Comparison of ENCODE assay signal across 19 cellular contexts in the genomic region with DNA sequence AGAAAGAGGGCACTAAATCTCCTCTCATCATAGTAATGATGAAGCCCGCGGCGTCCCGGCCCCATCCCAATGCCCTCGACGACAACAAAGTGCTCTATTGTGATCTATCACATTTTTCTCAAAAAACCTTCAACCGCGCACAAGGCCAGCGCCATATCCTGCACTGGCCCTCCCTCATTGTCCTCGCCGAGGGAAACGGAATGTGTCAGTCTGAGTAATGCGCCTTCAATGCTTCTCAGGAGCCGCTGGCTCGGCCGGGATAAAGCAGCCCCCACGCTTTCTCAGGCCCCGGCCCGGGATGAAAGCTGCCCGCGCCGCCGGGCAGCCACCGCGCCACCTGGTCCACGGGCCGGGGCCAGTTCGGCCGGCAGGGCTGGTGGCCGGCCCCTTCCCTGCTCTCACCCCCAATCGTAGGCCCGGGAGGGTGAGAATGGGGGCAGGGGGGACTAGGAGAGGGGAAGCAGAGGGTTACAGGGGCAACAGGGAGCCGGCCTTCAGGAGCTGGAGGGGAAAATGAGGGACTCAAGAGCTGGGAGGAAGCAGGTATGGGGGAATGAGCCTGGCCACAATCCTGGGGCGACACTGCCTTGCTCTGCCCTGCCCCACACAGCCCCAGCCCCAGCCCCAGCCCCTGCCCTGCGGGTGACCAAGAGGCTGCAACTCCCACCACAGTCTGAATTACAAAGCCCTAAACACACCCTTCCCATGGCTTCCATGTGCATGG. TPM values are rescaled to one million over a fixed set of nuclear protein-coding genes. Genes with fewer than 3 reads are reported as not detected.
DNase-seq lines count a peak whose midpoint lies in the region; ATAC-seq and TF ChIP-seq lines count a peak whose summit lies in the region.
"Had no signal": no experiment of that assay in that cellular context is flagged by ENCODE, and none has a peak within 500 bp of the region (broad histone marks: within the 10 kb centered on the region; RNA-seq: fewer than 3 reads in every experiment).

No MANE protein-coding gene starts in this region.

- H3K27me3 Mint-ChIP-seq in nephron (ENCODE audit: low read depth): peaks cover 35% of the 10 kb centered on the region
- H3K27me3 Mint-ChIP-seq: activated CD8-positive, alpha-beta T cell treated with anti-CD3 and anti-CD28 coated beads for 36 hours had no signal

- H3K4me1 ChIP-seq in body of pancreas: no peaks in the 10 kb centered on the region
- H3K4me1 ChIP-seq: A549, pancreas had no signal

- H3K4me1 Mint-ChIP-seq in nephron: peaks cover 10% of the 10 kb centered on the region

- H3K27me3 ChIP-seq in body of pancreas: no peaks in the 10 kb centered on the region
- H3K27me3 ChIP-seq: pancreas had no signal

- WGBS in body of pancreas, 2 donors: 25 to 27% methylated on average over 29 to 35 of the region's 35 CpGs

- H3K36me3 Mint-ChIP-seq in nephron (ENCODE audit: low read depth): no peaks in the 10 kb centered on the region
- H3K36me3 Mint-ChIP-seq: CD8-positive, alpha-beta T cell had no signal

- no peaks in the 10 kb centered on the region for H3K9me3 Mint-ChIP-seq in nephron
- H3K9me3 Mint-ChIP-seq: activated CD8-positive, alpha-beta T cell treated with anti-CD3 and anti-CD28 coated beads for 36 hours; CD8-positive, alpha-beta T cell had no signal

- H3K27ac ChIP-seq in body of pancreas: no peak overlapping the region
- H3K27ac ChIP-seq: pancreas had no signal

- no peak for TF ChIP-seq CTCF in nephron (IDR thresholded peaks at IDR 0.05; ENCODE audit: unreplicated experiment in 3 of 3)
- TF ChIP-seq CTCF in body of pancreas (IDR thresholded peaks at IDR 0.05): no peak

- no peaks in the 10 kb centered on the region for H3K36me3 ChIP-seq in body of pancreas (replicated peaks in 1 of 2; ENCODE audit: insufficient read depth in 1 of 2, low read depth in 2 of 2)
- H3K36me3 ChIP-seq: pancreas had no signal

- ATAC-seq in body of pancreas: no peak
- ATAC-seq: A549; activated CD8-positive, alpha-beta T cell treated with anti-CD3 and anti-CD28 coated beads for 36 hours; CD8-positive, alpha-beta T cell had no signal

- peak; percentile 25 for DNase-seq in AG08395 (ENCODE audit: low spot score)
- DNase-seq in amniotic epithelial cell (ENCODE audit: low read depth): peak; percentile 65
- DNase-seq in foreskin melanocyte: peak; percentile 92
- DNase-seq in COLO668 (lab: John Stamatoyannopoulos, UW; ENCODE audit: unreplicated experiment): no peak
- DNase-seq in SHP77 (lab: John Stamatoyannopoulos, UW): no peak
- DNase-seq in body of pancreas: no peak
- DNase-seq in NCI-H1694 treated with DMSO at 0.1 percent for 48 hours (lab: John Stamatoyannopoulos, UW): no peak
- DNase-seq: activated CD8-positive, alpha-beta T cell treated with anti-CD3 and anti-CD28 coated beads for 36 hours; amniotic stem cell; NCI-H146; NCI-H446 treated with DMSO at 0.1 percent for 48 hours; SK-N-SH; substantia nigra had no signal

- TF ChIP-seq POLR2A in body of pancreas (IDR thresholded peaks at IDR 0.05): no peak

- H3K9me3 ChIP-seq in body of pancreas: peaks cover 0 to 11% (median 0%) of the 10 kb centered on the region in 3 donors
- H3K9me3 ChIP-seq: pancreas, SK-N-SH had no signal

- H3K4me3 ChIP-seq in body of pancreas: no peak overlapping the region
- H3K4me3 ChIP-seq: A549, pancreas had no signal

- H3K27ac Mint-ChIP-seq in nephron: peak overlapping the region; percentile 39 to 77 (median 76)
- H3K27ac Mint-ChIP-seq: activated CD8-positive, alpha-beta T cell treated with anti-CD3 and anti-CD28 coated beads for 36 hours; activated T-helper 1 cell treated with anti-CD3 and anti-CD28 coated beads, Interleukin-12 subunit alpha, Interleukin-12 subunit beta, Interleukin-2, Interleukin-4 antibody, amounts not matched to agents 30 ng/mL and 10 ng/mL and 1 ng/mL, durations not matched to agents 14 hours and 24 hours and 36 hours; CD8-positive, alpha-beta T cell had no signal

- intact Hi-C loops in body of pancreas (cut with DNase I): no loop called here

- peak overlapping the region in 2 of 3 experiments; percentile 42 to 44 for H3K4me3 Mint-ChIP-seq in nephron
- H3K4me3 Mint-ChIP-seq: activated CD8-positive, alpha-beta T cell treated with anti-CD3 and anti-CD28 coated beads for 36 hours; activated T-helper 1 cell treated with anti-CD3 and anti-CD28 coated beads, Interleukin-12 subunit alpha, Interleukin-12 subunit beta, Interleukin-2, Interleukin-4 antibody, amounts not matched to agents 30 ng/mL and 10 ng/mL and 1 ng/mL, durations not matched to agents 14 hours and 24 hours and 36 hours; CD8-positive, alpha-beta T cell had no signal

RNA-seq across cellular contexts. Expression of gene LINC01488, which starts 10.0 kb away (rescaled TPM):
- total RNA-seq in body of pancreas: not detected
- total RNA-seq: activated CD8-positive, alpha-beta T cell treated with anti-CD3 and anti-CD28 coated beads for 36 hours; activated T-helper 1 cell treated with anti-CD3 and anti-CD28 coated beads, Interleukin-12 subunit alpha, Interleukin-12 subunit beta, Interleukin-2, Interleukin-4 antibody, amounts not matched to agents 30 ng/mL and 10 ng/mL and 1 ng/mL, durations not matched to agents 14 hours and 24 hours and 36 hours; CD8-positive, alpha-beta T cell; OCI-LY7; pancreas had no signal

Comparison
In these comparisons a context has a peak if more than half of its experiments do, and no peak if none do; other contexts are left out.
1. DNase-seq: peak in AG08395 (single experiment), amniotic epithelial cell (single experiment) and foreskin melanocyte (single experiment); none in COLO668 (single experiment), SHP77 (0 of 2), body of pancreas (0 of 4) and NCI-H1694 treated with DMSO at 0.1 percent for 48 hours (single experiment).